In genomic region chr7:12211054-12212050, GRCh38 we compare ENCODE assay signal across 1 cellular context.
TF ChIP-seq lines count a peak whose summit lies in the region.

TSS of gene TMEM106B (plus strand) at chr7:12211294. CDS start at chr7:12214811, 3,517 bp downstream.

TF ChIP-seq in HepG2, 621 proteins besides CTCF, POLR2A, EP300 and RAD21 (continued from another document):
- TF ChIP-seq ZNF280B (CRISPR knock-in tag; IDR thresholded peaks at IDR 0.05; ENCODE audit: borderline replicate concordance) (peak; percentile 92), MAFG (CRISPR knock-in tag; IDR thresholded peaks at IDR 0.05) (peak; percentile 15; the same call in 1 of the 2 replicates), IKZF5 (CRISPR knock-in tag; IDR thresholded peaks at IDR 0.05) (peak; percentile 92), FOXO4 (CRISPR knock-in tag; conservative IDR thresholded peaks at IDR 0.05) (peak; percentile 99), KDM1A (CRISPR knock-in tag; IDR thresholded peaks at IDR 0.05) (no peak), TIGD3 (CRISPR knock-in tag; IDR thresholded peaks at IDR 0.05; ENCODE audit: borderline replicate concordance) (peak; percentile 96; the same call in 1 of the 2 replicates), ZBTB2 (CRISPR knock-in tag; IDR thresholded peaks at IDR 0.05; ENCODE audit: low read depth) (peak; percentile 96), ZNF468 (CRISPR knock-in tag; IDR thresholded peaks at IDR 0.05) (no peak), ZNF256 (CRISPR knock-in tag; conservative IDR thresholded peaks at IDR 0.05) (peak; percentile 71), KLF16 (CRISPR knock-in tag; IDR thresholded peaks at IDR 0.05) (peak in 1 of 2 experiments; percentile 95; a peak in 2 of 4 replicates), ZNF556 (CRISPR knock-in tag; IDR thresholded peaks at IDR 0.05; ENCODE audit: borderline replicate concordance) (peak; percentile 96), MTA1 (CRISPR knock-in tag; IDR thresholded peaks at IDR 0.05; ENCODE audit: borderline replicate concordance) (peak; percentile 84; the same call in 1 of the 2 replicates), MED13 (CRISPR knock-in tag; IDR thresholded peaks at IDR 0.05) (peak; percentile 79), WIZ (CRISPR knock-in tag; IDR thresholded peaks at IDR 0.05) (peak; percentile 91), KDM4B (CRISPR knock-in tag; IDR thresholded peaks at IDR 0.05) (peak; percentile 45; the same call in 1 of the 2 replicates), GABPB1 (CRISPR knock-in tag; IDR thresholded peaks at IDR 0.05) (peak; percentile 93), ZSCAN12 (CRISPR knock-in tag; IDR thresholded peaks at IDR 0.05) (peak; percentile 80), ZNF598 (CRISPR knock-in tag; IDR thresholded peaks at IDR 0.05; ENCODE audit: borderline replicate concordance) (peak; percentile 99), CCDC6 (CRISPR knock-in tag; IDR thresholded peaks at IDR 0.05) (peak; percentile 99), FOSL2 (CRISPR knock-in tag; IDR thresholded peaks at IDR 0.05) (peak; percentile 52), ZHX2 (IDR thresholded peaks at IDR 0.05; ENCODE audit: low read depth) (no peak; the same call in 1 of the 2 replicates), ZHX2 (CRISPR knock-in tag; IDR thresholded peaks at IDR 0.05; ENCODE audit: borderline replicate concordance) (no peak; the same call in 1 of the 2 replicates), GMEB2 (CRISPR knock-in tag; IDR thresholded peaks at IDR 0.05; ENCODE audit: low read depth) (no peak; the same call in 1 of the 2 replicates), CHCHD3 (CRISPR knock-in tag; IDR thresholded peaks at IDR 0.05) (peak; percentile 98), ZNF549 (CRISPR knock-in tag; IDR thresholded peaks at IDR 0.05) (peak; percentile 86; the same call in 1 of the 2 replicates), RBM39 (IDR thresholded peaks at IDR 0.05; ENCODE audit: low read depth, low read length, poor library complexity, severe bottlenecking) (peak; percentile 92), ZFP37 (CRISPR knock-in tag; IDR thresholded peaks at IDR 0.05; ENCODE audit: borderline replicate concordance) (peak; percentile 81; the same call in 1 of the 2 replicates), ZNF367 (CRISPR knock-in tag; IDR thresholded peaks at IDR 0.05; ENCODE audit: borderline replicate concordance) (peak; percentile 87; the same call in 1 of the 2 replicates), PCBP1 (IDR thresholded peaks at IDR 0.05; ENCODE audit: borderline replicate concordance, low read depth, low read length) (no peak)
